ENCODE assay signal across 20 cellular contexts in genomic region chr12:9969673-9970072, GRCh38.
"Had no signal": no experiment of that assay in that cellular context is flagged by ENCODE, and none has a peak within 500 bp of the region (broad histone marks: within the 10 kb centered on the region; RNA-seq: fewer than 3 reads in every experiment).

No MANE protein-coding gene starts in this region.

- ATAC-seq: left cardiac atrium; lower lobe of right lung; natural killer cell treated with Interleukin-12 subunit alpha and Interleukin-12 subunit beta and Interleukin-15 and Interleukin-18, amount 100 ng/mL, for 72 hours; pancreas had no signal

- DNase-seq: cortex of kidney; dorsolateral prefrontal cortex; effector CD8-positive, alpha-beta T cell; foreskin melanocyte; head of caudate nucleus; kidney; left cardiac atrium; left ventricle myocardium inferior; lower lobe of right lung; mesenchymal stem cell; midbrain; occipital lobe; pancreas; sigmoid colon; stimulated activated CD4-positive, alpha-beta T cell treated with anti-CD3 and anti-CD28 coated beads, Interleukin-12 subunit alpha, Interleukin-12 subunit beta, amount 100 ng/mL, for 4 hours; stimulated activated naive CD4-positive, alpha-beta T cell; stomach; substantia nigra; transverse colon had no signal
